ENCODE assay signal across 21 cellular contexts in genomic region chr19:11281336-11282049, GRCh38. TPM values are rescaled to one million over a fixed set of nuclear protein-coding genes. Genes with fewer than 3 reads are reported as not detected.
"Had no signal": no experiment of that assay in that cellular context is flagged by ENCODE, and none has a peak within 500 bp of the region (broad histone marks: within the 10 kb centered on the region; RNA-seq: fewer than 3 reads in every experiment).

No MANE protein-coding gene starts in this region.

- H3K4me3 Mint-ChIP-seq: activated CD4-positive, alpha-beta T cell treated with anti-CD3 and anti-CD28 coated beads, Interleukin-2, amount 10 ng/mL, durations not matched to agents 7 days and 5 days; activated T-helper 17 cell treated with anti-CD3 and anti-CD28 coated beads, Interleukin-2, amount 50 U/mL, for 72 hours; memory B cell; stimulated activated naive B cell treated with anti-CD40 and anti-IgM and Interleukin-4, amounts not matched to agents 10 μg/mL and 1 μg/mL and 100 μg/mL, for 72 hours had no signal

- H3K27me3 ChIP-seq: cardiac muscle cell, tibial nerve, vagina had no signal

- H3K9me3 Mint-ChIP-seq: activated T-helper 17 cell treated with anti-CD3 and anti-CD28 coated beads, Interleukin-2, amount 50 U/mL, for 72 hours had no signal

- H3K4me3 ChIP-seq: cardiac muscle cell, left ventricle myocardium inferior, prostate gland, skin epidermis, tibial nerve, vagina had no signal

- H3K27ac ChIP-seq: cardiac muscle cell, left ventricle myocardium inferior, prostate gland, skin epidermis, tibial nerve, vagina had no signal

- DNase-seq: activated CD4-positive, alpha-beta T cell treated with anti-CD3 and anti-CD28 coated beads, Interleukin-2, amount 10 ng/mL, durations not matched to agents 7 days and 5 days; activated naive CD4-positive, alpha-beta T cell treated with Interleukin-2 at 50 U/mL for 16 hours; activated T-cell treated with anti-CD3 and anti-CD28 coated beads for 4 hours; hypothalamus; left ventricle myocardium inferior; stimulated activated CD4-positive, alpha-beta T cell treated with anti-CD3 and anti-CD28 coated beads, Interleukin-15, amount 100 ng/mL, for 24 hours; stimulated activated CD4-positive, alpha-beta T cell treated with anti-CD3 and anti-CD28 coated beads, Interleukin-4, amount 100 ng/mL, for 1 hour; stimulated activated naive B cell treated with anti-CD40 and anti-IgM and Interleukin-4, amounts not matched to agents 10 μg/mL and 1 μg/mL and 100 μg/mL, for 72 hours had no signal

- H3K27ac Mint-ChIP-seq: activated CD4-positive, alpha-beta T cell treated with anti-CD3 and anti-CD28 coated beads, Interleukin-2, amount 10 ng/mL, durations not matched to agents 7 days and 5 days; activated T-helper 17 cell treated with anti-CD3 and anti-CD28 coated beads, Interleukin-2, amount 50 U/mL, for 72 hours; memory B cell; stimulated activated naive B cell treated with anti-CD40 and anti-IgM and Interleukin-4, amounts not matched to agents 10 μg/mL and 1 μg/mL and 100 μg/mL, for 72 hours had no signal

- ATAC-seq: activated T-helper 17 cell treated with anti-CD3 and anti-CD28 coated beads, Interleukin-2, amount 50 U/mL, for 72 hours; right cardiac atrium; stimulated activated naive B cell treated with anti-CD40 and anti-IgM and Interleukin-4, amounts not matched to agents 10 μg/mL and 1 μg/mL and 100 μg/mL, for 72 hours had no signal

- H3K4me1 ChIP-seq: prostate gland, vagina had no signal

- H3K36me3 ChIP-seq: cardiac muscle cell, left ventricle myocardium inferior, prostate gland, tibial nerve, vagina had no signal

- H3K9me3 ChIP-seq: left ventricle myocardium inferior, prostate gland, tibial nerve, vagina had no signal

RNA-seq across cellular contexts. Expression of gene TSPAN16, which starts 14.5 kb away (rescaled TPM):
- total RNA-seq: activated CD4-positive, alpha-beta T cell treated with anti-CD3 and anti-CD28 coated beads, Interleukin-2, amount 10 ng/mL, durations not matched to agents 7 days and 5 days; activated CD8-positive, alpha-beta memory T cell treated with anti-CD3 and anti-CD28 coated beads for 36 hours; activated T-helper 17 cell treated with anti-CD3 and anti-CD28 coated beads, Interleukin-2, amount 50 U/mL, for 72 hours; astrocyte; cardiac muscle cell; kidney epithelial cell; left ventricle myocardium inferior; omental fat pad; right cardiac atrium; subcutaneous adipose tissue; tibial nerve; vagina had no signal

RNA-seq across cellular contexts. Expression of gene DOCK6, which starts 19.2 kb away (rescaled TPM):
- total RNA-seq: activated CD4-positive, alpha-beta T cell treated with anti-CD3 and anti-CD28 coated beads, Interleukin-2, amount 10 ng/mL, durations not matched to agents 7 days and 5 days had no signal

RNA-seq across cellular contexts. Expression of gene ANGPTL8, which starts 42.1 kb away (rescaled TPM):
- total RNA-seq: activated CD4-positive, alpha-beta T cell treated with anti-CD3 and anti-CD28 coated beads, Interleukin-2, amount 10 ng/mL, durations not matched to agents 7 days and 5 days; activated CD8-positive, alpha-beta memory T cell treated with anti-CD3 and anti-CD28 coated beads for 36 hours; activated T-helper 17 cell treated with anti-CD3 and anti-CD28 coated beads, Interleukin-2, amount 50 U/mL, for 72 hours; astrocyte; cardiac muscle cell; kidney epithelial cell; left ventricle myocardium inferior; prostate gland; vagina had no signal
